In the genomic region with DNA sequence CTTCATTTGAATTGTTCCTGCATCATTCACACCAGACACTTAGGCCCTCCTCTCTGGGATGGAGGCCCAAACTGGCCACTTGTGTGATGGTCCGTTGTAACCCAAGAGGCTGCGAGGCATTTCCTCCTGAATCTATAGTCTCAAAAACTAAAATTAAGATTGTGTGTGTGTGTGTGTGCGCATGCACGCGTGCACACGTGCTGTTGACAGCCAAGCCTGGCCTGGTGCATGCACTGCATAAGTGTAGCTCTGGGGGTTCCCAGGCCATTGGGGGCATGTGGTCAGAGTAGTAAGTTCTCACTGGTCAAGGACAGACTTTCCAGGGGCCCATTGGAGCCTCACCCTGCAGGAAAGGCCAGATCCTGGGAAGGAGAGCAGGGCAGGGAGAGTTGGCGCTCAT, we compare ENCODE assay signal across 8 cellular contexts. TPM values are rescaled to one million over a fixed set of nuclear protein-coding genes. Genes with fewer than 3 reads are reported as not detected.
"Had no signal": no experiment of that assay in that cellular context is flagged by ENCODE, and none has a peak within 500 bp of the region (broad histone marks: within the 10 kb centered on the region; RNA-seq: fewer than 3 reads in every experiment).

No MANE protein-coding gene starts in this region.

RNA-seq across cellular contexts. Expression of gene BMP8A, which starts 26.5 kb away (rescaled TPM):
- total RNA-seq: left lobe of liver, left ventricle myocardium superior, liver, lower lobe of right lung, mesothelial cell of epicardium had no signal
- polyA plus RNA-seq: immature natural killer cell, keratinocyte, liver, mammary epithelial cell had no signal
